ENCODE assay signal across 1 cellular context in the genomic region with DNA sequence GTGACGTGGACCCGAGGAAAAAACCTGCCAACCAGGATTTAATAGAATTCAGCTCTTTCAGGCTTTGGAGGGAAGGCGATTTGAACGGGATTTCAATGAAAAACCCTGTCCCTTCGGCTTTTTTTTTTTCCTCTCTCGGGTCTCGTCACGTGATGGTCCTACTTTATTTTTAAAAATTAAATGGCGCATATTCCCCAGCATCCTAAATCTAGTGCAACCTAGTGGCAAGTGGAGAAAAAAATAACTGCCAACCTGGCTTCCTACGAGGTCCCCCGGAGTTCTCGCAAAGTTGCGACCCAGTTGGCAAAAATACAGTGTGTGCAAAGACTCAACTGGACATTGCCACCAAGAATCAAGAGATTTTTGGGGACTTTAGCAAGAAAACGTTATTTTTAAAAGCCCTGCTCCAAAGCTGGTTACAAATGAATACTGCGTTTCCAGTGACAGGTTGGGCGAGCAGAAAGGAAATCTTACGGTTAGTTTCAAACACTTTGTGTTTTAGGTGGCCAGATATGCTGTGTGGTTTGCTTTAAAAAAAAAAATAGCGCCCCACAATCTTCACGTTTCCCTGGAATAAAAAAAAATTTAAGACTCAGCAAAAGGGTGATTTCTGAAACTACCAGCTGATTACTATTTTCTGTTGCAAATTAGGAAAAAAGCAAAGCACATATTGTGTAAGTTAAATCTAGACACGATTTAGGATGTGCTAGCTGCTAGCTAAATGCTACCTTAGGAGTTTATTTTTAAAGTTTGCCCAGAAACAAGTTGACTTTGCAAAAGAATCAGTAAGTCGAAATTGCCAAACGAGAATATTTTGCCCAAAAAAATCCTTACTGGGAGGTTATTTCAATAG.
TF ChIP-seq lines count a peak whose summit lies in the region.

No MANE protein-coding gene starts in this region.

TF ChIP-seq in HepG2, 621 proteins besides CTCF, POLR2A, EP300 and RAD21 (continued from another document and continues in another):
- TF ChIP-seq, protein P1, sequence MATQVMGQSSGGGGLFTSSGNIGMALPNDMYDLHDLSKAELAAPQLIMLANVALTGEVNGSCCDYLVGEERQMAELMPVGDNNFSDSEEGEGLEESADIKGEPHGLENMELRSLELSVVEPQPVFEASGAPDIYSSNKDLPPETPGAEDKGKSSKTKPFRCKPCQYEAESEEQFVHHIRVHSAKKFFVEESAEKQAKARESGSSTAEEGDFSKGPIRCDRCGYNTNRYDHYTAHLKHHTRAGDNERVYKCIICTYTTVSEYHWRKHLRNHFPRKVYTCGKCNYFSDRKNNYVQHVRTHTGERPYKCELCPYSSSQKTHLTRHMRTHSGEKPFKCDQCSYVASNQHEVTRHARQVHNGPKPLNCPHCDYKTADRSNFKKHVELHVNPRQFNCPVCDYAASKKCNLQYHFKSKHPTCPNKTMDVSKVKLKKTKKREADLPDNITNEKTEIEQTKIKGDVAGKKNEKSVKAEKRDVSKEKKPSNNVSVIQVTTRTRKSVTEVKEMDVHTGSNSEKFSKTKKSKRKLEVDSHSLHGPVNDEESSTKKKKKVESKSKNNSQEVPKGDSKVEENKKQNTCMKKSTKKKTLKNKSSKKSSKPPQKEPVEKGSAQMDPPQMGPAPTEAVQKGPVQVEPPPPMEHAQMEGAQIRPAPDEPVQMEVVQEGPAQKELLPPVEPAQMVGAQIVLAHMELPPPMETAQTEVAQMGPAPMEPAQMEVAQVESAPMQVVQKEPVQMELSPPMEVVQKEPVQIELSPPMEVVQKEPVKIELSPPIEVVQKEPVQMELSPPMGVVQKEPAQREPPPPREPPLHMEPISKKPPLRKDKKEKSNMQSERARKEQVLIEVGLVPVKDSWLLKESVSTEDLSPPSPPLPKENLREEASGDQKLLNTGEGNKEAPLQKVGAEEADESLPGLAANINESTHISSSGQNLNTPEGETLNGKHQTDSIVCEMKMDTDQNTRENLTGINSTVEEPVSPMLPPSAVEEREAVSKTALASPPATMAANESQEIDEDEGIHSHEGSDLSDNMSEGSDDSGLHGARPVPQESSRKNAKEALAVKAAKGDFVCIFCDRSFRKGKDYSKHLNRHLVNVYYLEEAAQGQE (IDR thresholded peaks at IDR 0.05; ENCODE audit: borderline replicate concordance in 1 of 2, low read depth in 1 of 2, low read length in 2 of 2), result no peak
- TF ChIP-seq, protein P2, sequence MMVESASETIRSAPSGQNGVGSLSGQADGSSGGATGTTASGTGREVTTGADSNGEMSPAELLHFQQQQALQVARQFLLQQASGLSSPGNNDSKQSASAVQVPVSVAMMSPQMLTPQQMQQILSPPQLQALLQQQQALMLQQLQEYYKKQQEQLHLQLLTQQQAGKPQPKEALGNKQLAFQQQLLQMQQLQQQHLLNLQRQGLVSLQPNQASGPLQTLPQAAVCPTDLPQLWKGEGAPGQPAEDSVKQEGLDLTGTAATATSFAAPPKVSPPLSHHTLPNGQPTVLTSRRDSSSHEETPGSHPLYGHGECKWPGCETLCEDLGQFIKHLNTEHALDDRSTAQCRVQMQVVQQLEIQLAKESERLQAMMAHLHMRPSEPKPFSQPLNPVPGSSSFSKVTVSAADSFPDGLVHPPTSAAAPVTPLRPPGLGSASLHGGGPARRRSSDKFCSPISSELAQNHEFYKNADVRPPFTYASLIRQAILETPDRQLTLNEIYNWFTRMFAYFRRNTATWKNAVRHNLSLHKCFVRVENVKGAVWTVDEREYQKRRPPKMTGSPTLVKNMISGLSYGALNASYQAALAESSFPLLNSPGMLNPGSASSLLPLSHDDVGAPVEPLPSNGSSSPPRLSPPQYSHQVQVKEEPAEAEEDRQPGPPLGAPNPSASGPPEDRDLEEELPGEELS (CRISPR knock-in tag; IDR thresholded peaks at IDR 0.05), result no peak
- TF ChIP-seq MIER2 (CRISPR knock-in tag; IDR thresholded peaks at IDR 0.05), result no peak
- no peak for TF ChIP-seq ZFAT (CRISPR knock-in tag; conservative IDR thresholded peaks at IDR 0.05)
- no peak for TF ChIP-seq SRSF4 (IDR thresholded peaks at IDR 0.05; ENCODE audit: low read depth, low read length, poor library complexity, severe bottlenecking)
- no peak for TF ChIP-seq KLF16 (CRISPR knock-in tag; IDR thresholded peaks at IDR 0.05)
- peak; percentile 37; the same call in 1 of the 2 replicates for TF ChIP-seq MAFF (IDR thresholded peaks at IDR 0.05; ENCODE audit: low read depth, low read length)
- TF ChIP-seq, protein P3, sequence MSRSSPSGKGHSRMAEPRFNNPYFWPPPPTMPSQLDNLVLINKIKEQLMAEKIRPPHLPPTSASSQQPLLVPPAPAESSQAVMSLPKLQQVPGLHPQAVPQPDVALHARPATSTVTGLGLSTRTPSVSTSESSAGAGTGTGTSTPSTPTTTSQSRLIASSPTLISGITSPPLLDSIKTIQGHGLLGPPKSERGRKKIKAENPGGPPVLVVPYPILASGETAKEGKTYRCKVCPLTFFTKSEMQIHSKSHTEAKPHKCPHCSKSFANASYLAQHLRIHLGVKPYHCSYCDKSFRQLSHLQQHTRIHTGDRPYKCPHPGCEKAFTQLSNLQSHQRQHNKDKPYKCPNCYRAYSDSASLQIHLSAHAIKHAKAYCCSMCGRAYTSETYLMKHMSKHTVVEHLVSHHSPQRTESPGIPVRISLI (CRISPR knock-in tag; IDR thresholded peaks at IDR 0.05; ENCODE audit: borderline replicate concordance), result peak; percentile 87
- no peak for TF ChIP-seq ZNF549 (CRISPR knock-in tag; IDR thresholded peaks at IDR 0.05)
- no peak for TF ChIP-seq CBX2 (IDR thresholded peaks at IDR 0.05; ENCODE audit: low read depth, low read length)
- TF ChIP-seq CBX2 (CRISPR knock-in tag; IDR thresholded peaks at IDR 0.05; ENCODE audit: low read depth), result no peak
- no peak for TF ChIP-seq SALL2 (CRISPR knock-in tag; IDR thresholded peaks at IDR 0.05)
- TF ChIP-seq, protein P4, sequence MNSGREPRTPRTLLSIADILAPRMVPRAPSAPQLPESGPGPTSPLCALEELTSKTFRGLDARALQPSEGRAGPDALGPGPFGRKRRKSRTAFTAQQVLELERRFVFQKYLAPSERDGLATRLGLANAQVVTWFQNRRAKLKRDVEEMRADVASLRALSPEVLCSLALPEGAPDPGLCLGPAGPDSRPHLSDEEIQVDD (CRISPR knock-in tag; IDR thresholded peaks at IDR 0.05; ENCODE audit: borderline replicate concordance), result no peak
- TF ChIP-seq ASH2L (IDR thresholded peaks at IDR 0.05; ENCODE audit: insufficient read length, low read depth, low read length), result no peak
- TF ChIP-seq, protein P5, sequence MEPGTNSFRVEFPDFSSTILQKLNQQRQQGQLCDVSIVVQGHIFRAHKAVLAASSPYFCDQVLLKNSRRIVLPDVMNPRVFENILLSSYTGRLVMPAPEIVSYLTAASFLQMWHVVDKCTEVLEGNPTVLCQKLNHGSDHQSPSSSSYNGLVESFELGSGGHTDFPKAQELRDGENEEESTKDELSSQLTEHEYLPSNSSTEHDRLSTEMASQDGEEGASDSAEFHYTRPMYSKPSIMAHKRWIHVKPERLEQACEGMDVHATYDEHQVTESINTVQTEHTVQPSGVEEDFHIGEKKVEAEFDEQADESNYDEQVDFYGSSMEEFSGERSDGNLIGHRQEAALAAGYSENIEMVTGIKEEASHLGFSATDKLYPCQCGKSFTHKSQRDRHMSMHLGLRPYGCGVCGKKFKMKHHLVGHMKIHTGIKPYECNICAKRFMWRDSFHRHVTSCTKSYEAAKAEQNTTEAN (CRISPR knock-in tag; conservative IDR thresholded peaks at IDR 0.05), result no peak
- TF ChIP-seq NRL (CRISPR knock-in tag; IDR thresholded peaks at IDR 0.05; ENCODE audit: borderline replicate concordance), result no peak
- peak; percentile 82; the same call in 1 of the 2 replicates for TF ChIP-seq FOXM1 (CRISPR knock-in tag; IDR thresholded peaks at IDR 0.05)
- TF ChIP-seq DPF2 (CRISPR knock-in tag; IDR thresholded peaks at IDR 0.05; ENCODE audit: borderline replicate concordance, low read depth), result no peak
- TF ChIP-seq PPARG (CRISPR knock-in tag; conservative IDR thresholded peaks at IDR 0.05), result no peak
- TF ChIP-seq ZSCAN29 (CRISPR knock-in tag; conservative IDR thresholded peaks at IDR 0.05), result no peak
- TF ChIP-seq, protein P6, sequence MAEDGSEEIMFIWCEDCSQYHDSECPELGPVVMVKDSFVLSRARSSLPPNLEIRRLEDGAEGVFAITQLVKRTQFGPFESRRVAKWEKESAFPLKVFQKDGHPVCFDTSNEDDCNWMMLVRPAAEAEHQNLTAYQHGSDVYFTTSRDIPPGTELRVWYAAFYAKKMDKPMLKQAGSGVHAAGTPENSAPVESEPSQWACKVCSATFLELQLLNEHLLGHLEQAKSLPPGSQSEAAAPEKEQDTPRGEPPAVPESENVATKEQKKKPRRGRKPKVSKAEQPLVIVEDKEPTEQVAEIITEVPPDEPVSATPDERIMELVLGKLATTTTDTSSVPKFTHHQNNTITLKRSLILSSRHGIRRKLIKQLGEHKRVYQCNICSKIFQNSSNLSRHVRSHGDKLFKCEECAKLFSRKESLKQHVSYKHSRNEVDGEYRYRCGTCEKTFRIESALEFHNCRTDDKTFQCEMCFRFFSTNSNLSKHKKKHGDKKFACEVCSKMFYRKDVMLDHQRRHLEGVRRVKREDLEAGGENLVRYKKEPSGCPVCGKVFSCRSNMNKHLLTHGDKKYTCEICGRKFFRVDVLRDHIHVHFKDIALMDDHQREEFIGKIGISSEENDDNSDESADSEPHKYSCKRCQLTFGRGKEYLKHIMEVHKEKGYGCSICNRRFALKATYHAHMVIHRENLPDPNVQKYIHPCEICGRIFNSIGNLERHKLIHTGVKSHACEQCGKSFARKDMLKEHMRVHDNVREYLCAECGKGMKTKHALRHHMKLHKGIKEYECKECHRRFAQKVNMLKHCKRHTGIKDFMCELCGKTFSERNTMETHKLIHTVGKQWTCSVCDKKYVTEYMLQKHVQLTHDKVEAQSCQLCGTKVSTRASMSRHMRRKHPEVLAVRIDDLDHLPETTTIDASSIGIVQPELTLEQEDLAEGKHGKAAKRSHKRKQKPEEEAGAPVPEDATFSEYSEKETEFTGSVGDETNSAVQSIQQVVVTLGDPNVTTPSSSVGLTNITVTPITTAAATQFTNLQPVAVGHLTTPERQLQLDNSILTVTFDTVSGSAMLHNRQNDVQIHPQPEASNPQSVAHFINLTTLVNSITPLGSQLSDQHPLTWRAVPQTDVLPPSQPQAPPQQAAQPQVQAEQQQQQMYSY (CRISPR knock-in tag; IDR thresholded peaks at IDR 0.05), result no peak
- no peak for TF ChIP-seq ZFP37 (CRISPR knock-in tag; IDR thresholded peaks at IDR 0.05; ENCODE audit: borderline replicate concordance)
- no peak for TF ChIP-seq BCL6 (CRISPR knock-in tag; IDR thresholded peaks at IDR 0.05)
- no peak for TF ChIP-seq HDAC2 (CRISPR knock-in tag; IDR thresholded peaks at IDR 0.05)
- TF ChIP-seq, protein P7, sequence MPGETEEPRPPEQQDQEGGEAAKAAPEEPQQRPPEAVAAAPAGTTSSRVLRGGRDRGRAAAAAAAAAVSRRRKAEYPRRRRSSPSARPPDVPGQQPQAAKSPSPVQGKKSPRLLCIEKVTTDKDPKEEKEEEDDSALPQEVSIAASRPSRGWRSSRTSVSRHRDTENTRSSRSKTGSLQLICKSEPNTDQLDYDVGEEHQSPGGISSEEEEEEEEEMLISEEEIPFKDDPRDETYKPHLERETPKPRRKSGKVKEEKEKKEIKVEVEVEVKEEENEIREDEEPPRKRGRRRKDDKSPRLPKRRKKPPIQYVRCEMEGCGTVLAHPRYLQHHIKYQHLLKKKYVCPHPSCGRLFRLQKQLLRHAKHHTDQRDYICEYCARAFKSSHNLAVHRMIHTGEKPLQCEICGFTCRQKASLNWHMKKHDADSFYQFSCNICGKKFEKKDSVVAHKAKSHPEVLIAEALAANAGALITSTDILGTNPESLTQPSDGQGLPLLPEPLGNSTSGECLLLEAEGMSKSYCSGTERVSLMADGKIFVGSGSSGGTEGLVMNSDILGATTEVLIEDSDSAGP (CRISPR knock-in tag; IDR thresholded peaks at IDR 0.05; ENCODE audit: borderline replicate concordance), result no peak; the same call in 1 of the 2 replicates
- no peak for TF ChIP-seq MEIS1 (CRISPR knock-in tag; IDR thresholded peaks at IDR 0.05; ENCODE audit: borderline replicate concordance)
- TF ChIP-seq, protein P8, sequence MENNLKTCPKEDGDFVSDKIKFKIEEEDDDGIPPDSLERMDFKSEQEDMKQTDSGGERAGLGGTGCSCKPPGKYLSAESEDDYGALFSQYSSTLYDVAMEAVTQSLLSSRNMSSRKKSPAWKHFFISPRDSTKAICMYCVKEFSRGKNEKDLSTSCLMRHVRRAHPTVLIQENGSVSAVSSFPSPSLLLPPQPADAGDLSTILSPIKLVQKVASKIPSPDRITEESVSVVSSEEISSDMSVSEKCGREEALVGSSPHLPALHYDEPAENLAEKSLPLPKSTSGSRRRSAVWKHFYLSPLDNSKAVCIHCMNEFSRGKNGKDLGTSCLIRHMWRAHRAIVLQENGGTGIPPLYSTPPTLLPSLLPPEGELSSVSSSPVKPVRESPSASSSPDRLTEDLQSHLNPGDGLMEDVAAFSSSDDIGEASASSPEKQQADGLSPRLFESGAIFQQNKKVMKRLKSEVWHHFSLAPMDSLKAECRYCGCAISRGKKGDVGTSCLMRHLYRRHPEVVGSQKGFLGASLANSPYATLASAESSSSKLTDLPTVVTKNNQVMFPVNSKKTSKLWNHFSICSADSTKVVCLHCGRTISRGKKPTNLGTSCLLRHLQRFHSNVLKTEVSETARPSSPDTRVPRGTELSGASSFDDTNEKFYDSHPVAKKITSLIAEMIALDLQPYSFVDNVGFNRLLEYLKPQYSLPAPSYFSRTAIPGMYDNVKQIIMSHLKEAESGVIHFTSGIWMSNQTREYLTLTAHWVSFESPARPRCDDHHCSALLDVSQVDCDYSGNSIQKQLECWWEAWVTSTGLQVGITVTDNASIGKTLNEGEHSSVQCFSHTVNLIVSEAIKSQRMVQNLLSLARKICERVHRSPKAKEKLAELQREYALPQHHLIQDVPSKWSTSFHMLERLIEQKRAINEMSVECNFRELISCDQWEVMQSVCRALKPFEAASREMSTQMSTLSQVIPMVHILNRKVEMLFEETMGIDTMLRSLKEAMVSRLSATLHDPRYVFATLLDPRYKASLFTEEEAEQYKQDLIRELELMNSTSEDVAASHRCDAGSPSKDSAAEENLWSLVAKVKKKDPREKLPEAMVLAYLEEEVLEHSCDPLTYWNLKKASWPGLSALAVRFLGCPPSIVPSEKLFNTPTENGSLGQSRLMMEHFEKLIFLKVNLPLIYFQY (CRISPR knock-in tag; IDR thresholded peaks at IDR 0.05; ENCODE audit: borderline replicate concordance), result no peak
- no peak for TF ChIP-seq FIP1L1 (IDR thresholded peaks at IDR 0.05; ENCODE audit: borderline replicate concordance, insufficient read depth, low read depth, low read length)
- TF ChIP-seq ZNF788 (CRISPR knock-in tag; IDR thresholded peaks at IDR 0.05; ENCODE audit: borderline replicate concordance), result no peak
- no peak for TF ChIP-seq RXRB (CRISPR knock-in tag; IDR thresholded peaks at IDR 0.05; ENCODE audit: borderline replicate concordance)
- TF ChIP-seq ATRX (CRISPR knock-in tag; IDR thresholded peaks at IDR 0.05; ENCODE audit: borderline replicate concordance), result no peak
- no peak for TF ChIP-seq ZFP1 (CRISPR knock-in tag; IDR thresholded peaks at IDR 0.05)
- no peak for TF ChIP-seq PHB2 (IDR thresholded peaks at IDR 0.05; ENCODE audit: partially characterized antibody)
- TF ChIP-seq ZSCAN20 (CRISPR knock-in tag; IDR thresholded peaks at IDR 0.05; ENCODE audit: borderline replicate concordance), result no peak; the same call in 1 of the 2 replicates
